Comparison of ENCODE assay signal across 9 cellular contexts in genomic region chr22:36340621-36341020, GRCh38. TPM values are rescaled to one million over a fixed set of nuclear protein-coding genes. Genes with fewer than 3 reads are reported as not detected.
A peak's percentile ranks its signal among the peaks of the same experiment; 100 is the strongest.
DNase-seq lines count a peak whose midpoint lies in the region; ATAC-seq and TF ChIP-seq lines count a peak whose summit lies in the region.
"Had no signal": no experiment of that assay in that cellular context is flagged by ENCODE, and none has a peak within 500 bp of the region (broad histone marks: within the 10 kb centered on the region; RNA-seq: fewer than 3 reads in every experiment).

No MANE protein-coding gene starts in this region.

- TF ChIP-seq CTCF in CD14-positive monocyte (IDR thresholded peaks at IDR 0.05): no peak
- TF ChIP-seq CTCF in RWPE2 (IDR thresholded peaks at IDR 0.05; ENCODE audit: poor library complexity, severe bottlenecking): no peak
- no peak for TF ChIP-seq CTCF in esophagus muscularis mucosa (IDR thresholded peaks at IDR 0.05)
- no peak for TF ChIP-seq CTCF in neutrophil (IDR thresholded peaks at IDR 0.05)

- H3K4me3 ChIP-seq in RWPE2 (ENCODE audit: severe bottlenecking) (no peak overlapping the region), esophagus muscularis mucosa (no peak overlapping the region), neutrophil (ENCODE audit: low read depth in 1 of 2, low read length in 1 of 2) (no peak overlapping the region)

- no peak for TF ChIP-seq EP300 in esophagus muscularis mucosa (IDR thresholded peaks at IDR 0.05)

- no peak for TF ChIP-seq POLR2A in esophagus muscularis mucosa (IDR thresholded peaks at IDR 0.05; ENCODE audit: low read depth)

- ATAC-seq in RWPE2 (ENCODE audit: low read depth) (no peak), GM18519 (IDR thresholded peaks at IDR 0.05; ENCODE audit: low FRiP score, unreplicated experiment) (no peak), GM19035 (IDR thresholded peaks at IDR 0.05; ENCODE audit: unreplicated experiment) (no peak)

- H3K4me3 Mint-ChIP-seq in CD14-positive monocyte: no peak overlapping the region

- H3K27me3 ChIP-seq in RWPE2 (ENCODE audit: insufficient read depth, poor library complexity, severe bottlenecking) (no peaks in the 10 kb centered on the region), esophagus muscularis mucosa (no peaks in the 10 kb centered on the region), neutrophil (no peaks in the 10 kb centered on the region)

- H3K27ac Mint-ChIP-seq in CD14-positive monocyte: peak overlapping the region; percentile 8 to 89 (median 49)

- peaks cover 44% of the 10 kb centered on the region for H3K4me1 Mint-ChIP-seq in CD14-positive monocyte

- intact Hi-C loops in CD14-positive monocyte (cut with micrococcal nuclease) (no loop called here), esophagus muscularis mucosa (cut with DNase I) (no loop called here)

- peaks cover 0 to 1% (median 1%) of the 10 kb centered on the region in 3 donors for H3K27me3 Mint-ChIP-seq in CD14-positive monocyte (ENCODE audit: low read depth in 3 of 3)

- H3K36me3 Mint-ChIP-seq in CD14-positive monocyte: peaks cover 69 to 97% of the 10 kb centered on the region in 2 donors

- peaks cover 100% of the 10 kb centered on the region for H3K36me3 ChIP-seq in RWPE2 (ENCODE audit: low read depth)
- H3K36me3 ChIP-seq in esophagus muscularis mucosa: peaks cover 25 to 92% (median 81%) of the 10 kb centered on the region in 4 donors
- H3K36me3 ChIP-seq in neutrophil: peaks cover 96% of the 10 kb centered on the region

- no peaks in the 10 kb centered on the region for H3K9me3 ChIP-seq in RWPE2 (ENCODE audit: severe bottlenecking)
- no peaks in the 10 kb centered on the region for H3K9me3 ChIP-seq in esophagus muscularis mucosa
- no peaks in the 10 kb centered on the region for H3K9me3 ChIP-seq in neutrophil

- DNase-seq in CD14-positive monocyte (ENCODE audit: low spot score) (no peak), RWPE2 (ENCODE audit: low spot score) (no peak), esophagus muscularis mucosa (ENCODE audit: extremely low spot score) (no peak), SHP77 (lab: John Stamatoyannopoulos, UW) (no peak), NCI-H2029 (lab: John Stamatoyannopoulos, UW) (no peak)
- DNase-seq: NCI-H524 had no signal

- H3K9me3 Mint-ChIP-seq in CD14-positive monocyte: no peaks in the 10 kb centered on the region

- 40% methylated on average over 9 of the region's 9 CpGs for WGBS in esophagus muscularis mucosa

- H3K27ac ChIP-seq in RWPE2 (ENCODE audit: poor library complexity, severe bottlenecking) (peak overlapping the region; percentile 100), esophagus muscularis mucosa (replicated peaks in 1 of 4) (peak overlapping the region; percentile 95 to 100 (median 98)), neutrophil (peak overlapping the region; percentile 58)

- H3K4me1 ChIP-seq in RWPE2 (ENCODE audit: insufficient read depth, poor library complexity, severe bottlenecking) (peaks cover 72% of the 10 kb centered on the region), esophagus muscularis mucosa (peaks cover 98 to 100% (median 100%) of the 10 kb centered on the region in 4 donors), neutrophil (ENCODE audit: control insufficient read depth in 1 of 2, insufficient read depth in 1 of 2, low read depth in 1 of 2, low read length in 1 of 2) (peaks cover 28 to 38% of the 10 kb centered on the region in 2 experiments)

RNA-seq across cellular contexts. Expression of gene MYH9, which starts 47.1 kb away (rescaled TPM):
- polyA plus RNA-seq in CD14-positive monocyte: 10 to 100 TPM; 35.6 to 79.5 TPM
- total RNA-seq in esophagus muscularis mucosa: 100 to 1,000 TPM; 241 to 387 (median 358) TPM
